29 cellular contexts compared by ENCODE assay signal in the genomic region with DNA sequence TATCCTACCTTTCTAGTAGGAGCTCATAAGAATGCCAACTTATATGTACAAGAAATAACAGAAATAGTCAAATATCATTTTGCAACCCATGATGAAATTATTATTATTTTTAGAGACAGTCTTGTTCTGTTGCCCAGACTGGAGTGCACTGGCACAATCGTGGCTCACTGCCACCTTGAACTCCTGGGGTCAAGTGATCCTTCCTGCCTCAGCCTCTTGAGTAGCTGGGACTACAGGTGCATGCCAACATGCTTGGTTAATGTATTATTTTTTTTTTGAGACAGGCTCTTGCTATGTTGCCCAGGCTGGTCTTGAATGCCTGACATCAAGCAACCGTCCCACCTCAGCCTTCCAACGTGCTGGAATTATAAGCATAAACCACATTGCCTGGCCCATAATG. TPM values are rescaled to one million over a fixed set of nuclear protein-coding genes. Genes with fewer than 3 reads are reported as not detected.
A peak's percentile ranks its signal among the peaks of the same experiment; 100 is the strongest.
DNase-seq lines count a peak whose midpoint lies in the region; ATAC-seq lines count a peak whose summit lies in the region.
"Had no signal": no experiment of that assay in that cellular context is flagged by ENCODE, and none has a peak within 500 bp of the region (broad histone marks: within the 10 kb centered on the region; RNA-seq: fewer than 3 reads in every experiment).

No MANE protein-coding gene starts in this region.

- peak overlapping the region; percentile 44 to 54 for H3K27ac Mint-ChIP-seq in stimulated activated naive CD8-positive, alpha-beta T cell treated with anti-CD3 and anti-CD28 coated beads, Interleukin-15, amount 100 ng/mL, for 72 hours
- H3K27ac Mint-ChIP-seq: GM23338 had no signal

- DNase-seq in stimulated activated naive CD8-positive, alpha-beta T cell treated with anti-CD3 and anti-CD28 coated beads, Interleukin-15, amount 100 ng/mL, for 72 hours: no peak
- no peak for DNase-seq in stimulated activated naive CD8-positive, alpha-beta T cell treated with anti-CD3 and anti-CD28 coated beads, Interleukin-15, Interleukin-2, amounts not matched to agents 100 U/mL and 50 U/mL, for 24 hours
- DNase-seq in NCI-H2196 (lab: John Stamatoyannopoulos, UW; ENCODE audit: unreplicated experiment) (peak; percentile 23), kidney tubule cell (ENCODE audit: low spot score) (peak; percentile 20), H4 (ENCODE audit: low spot score) (no peak)
- DNase-seq: activated CD4-positive, alpha-beta T cell treated with anti-CD3 and anti-CD28 coated beads for 4 hours; activated naive CD4-positive, alpha-beta T cell; activated T-cell treated with anti-CD3 and anti-CD28 coated beads, Interleukin-2, amount 50 U/mL, for 4 hours; body of pancreas; Calu3; dermis blood vessel endothelial cell; glutamatergic neuron; IMR-90; natural killer cell; NCI-H1048; NCI-H1694 treated with DMSO at 0.1 percent for 48 hours; NCI-H226; NCI-H69; nucleus accumbens; Peyer's patch; SIG-M5; T-helper 9 cell; transverse colon had no signal

- H3K9me3 Mint-ChIP-seq in stimulated activated naive CD8-positive, alpha-beta T cell treated with anti-CD3 and anti-CD28 coated beads, Interleukin-15, amount 100 ng/mL, for 72 hours: no peaks in the 10 kb centered on the region
- H3K9me3 Mint-ChIP-seq: activated T-cell treated with anti-CD3 and anti-CD28 coated beads, Interleukin-2, amount 50 U/mL, for 4 hours; GM23338; natural killer cell had no signal

- no peaks in the 10 kb centered on the region for H3K27me3 Mint-ChIP-seq in stimulated activated naive CD8-positive, alpha-beta T cell treated with anti-CD3 and anti-CD28 coated beads, Interleukin-15, amount 100 ng/mL, for 72 hours

- H3K4me3 Mint-ChIP-seq in stimulated activated naive CD8-positive, alpha-beta T cell treated with anti-CD3 and anti-CD28 coated beads, Interleukin-15, amount 100 ng/mL, for 72 hours: no peak overlapping the region
- H3K4me3 Mint-ChIP-seq: activated T-cell treated with anti-CD3 and anti-CD28 coated beads, Interleukin-2, amount 50 U/mL, for 4 hours; CD14-positive monocyte; GM23338; natural killer cell had no signal

- peaks cover 46% of the 10 kb centered on the region for H3K4me1 Mint-ChIP-seq in stimulated activated naive CD8-positive, alpha-beta T cell treated with anti-CD3 and anti-CD28 coated beads, Interleukin-15, amount 100 ng/mL, for 72 hours
- H3K4me1 Mint-ChIP-seq: GM23338 had no signal

- no peak for ATAC-seq in stimulated activated naive CD8-positive, alpha-beta T cell treated with anti-CD3 and anti-CD28 coated beads, Interleukin-15, amount 100 ng/mL, for 72 hours
- ATAC-seq in stimulated activated naive CD8-positive, alpha-beta T cell treated with anti-CD3 and anti-CD28 coated beads, Interleukin-15, Interleukin-2, amounts not matched to agents 100 U/mL and 50 U/mL, for 24 hours: no peak
- no peak for ATAC-seq in HG02763 (IDR thresholded peaks at IDR 0.05; ENCODE audit: unreplicated experiment)
- ATAC-seq in HG02852 (IDR thresholded peaks at IDR 0.05; ENCODE audit: unreplicated experiment): no peak
- ATAC-seq: activated T-cell treated with anti-CD3 and anti-CD28 coated beads, Interleukin-2, amount 50 U/mL, for 4 hours; body of pancreas; esophagus mucosa; GM23338; sciatic nerve had no signal

RNA-seq across cellular contexts. Expression of gene TNPO3, which starts 44.8 kb away (rescaled TPM):
- 54.5 and 57.5 TPM in 2 replicates for total RNA-seq in H4 (2014; rRNA removed; shearing (Covaris generic))

Comparison
In these comparisons a context has a peak if more than half of its experiments do, and no peak if none do; other contexts are left out.
1. DNase-seq: peak in NCI-H2196 (single experiment) and kidney tubule cell (single experiment); none in stimulated activated naive CD8-positive, alpha-beta T cell treated with anti-CD3 and anti-CD28 coated beads, Interleukin-15, amount 100 ng/mL, for 72 hours (0 of 2), stimulated activated naive CD8-positive, alpha-beta T cell treated with anti-CD3 and anti-CD28 coated beads, Interleukin-15, Interleukin-2, amounts not matched to agents 100 U/mL and 50 U/mL, for 24 hours (single experiment) and H4 (single experiment).